8 cellular contexts compared by ENCODE assay signal in the genomic region with DNA sequence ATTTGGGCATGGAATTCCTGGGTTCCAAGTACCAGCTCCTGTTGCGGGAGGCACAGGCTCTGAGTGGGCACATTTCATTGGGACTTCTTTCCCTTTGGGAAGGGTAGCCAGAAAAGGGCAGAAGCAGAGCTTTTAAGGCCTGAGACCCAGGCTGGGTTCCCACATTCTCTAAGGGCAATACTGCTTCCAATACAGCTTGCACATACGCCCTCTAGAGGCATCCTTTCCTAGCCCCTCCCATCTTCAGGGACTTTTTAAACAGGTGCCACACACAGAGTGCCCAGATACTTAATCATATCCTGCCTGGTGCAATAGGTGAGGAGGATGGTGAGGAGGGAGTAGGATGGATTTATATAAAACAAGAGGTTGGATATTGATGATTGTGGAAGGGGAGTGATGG. TPM values are rescaled to one million over a fixed set of nuclear protein-coding genes. Genes with fewer than 3 reads are reported as not detected.
DNase-seq lines count a peak whose midpoint lies in the region; ATAC-seq and TF ChIP-seq lines count a peak whose summit lies in the region.

No MANE protein-coding gene starts in this region.

- H3K36me3 Mint-ChIP-seq in activated T-helper 2 cell treated with anti-CD3 and anti-CD28 coated beads, Interferon-gamma antibody, Interleukin-2, Interleukin-4, amounts not matched to agents 10 μg/mL and 5 μg/mL and 100 μg/mL, durations not matched to agents 14 hours and 24 hours and 36 hours (ENCODE audit: low read depth) = no peaks in the 10 kb centered on the region

- no peak overlapping the region for H3K4me3 Mint-ChIP-seq in activated T-helper 2 cell treated with anti-CD3 and anti-CD28 coated beads, Interferon-gamma antibody, Interleukin-2, Interleukin-4, amounts not matched to agents 10 μg/mL and 5 μg/mL and 100 μg/mL, durations not matched to agents 14 hours and 24 hours and 36 hours (ENCODE audit: low read depth)

- H3K4me1 Mint-ChIP-seq in activated T-helper 2 cell treated with anti-CD3 and anti-CD28 coated beads, Interferon-gamma antibody, Interleukin-2, Interleukin-4, amounts not matched to agents 10 μg/mL and 5 μg/mL and 100 μg/mL, durations not matched to agents 14 hours and 24 hours and 36 hours (ENCODE audit: low read depth) = no peaks in the 10 kb centered on the region

- H3K9me3 Mint-ChIP-seq in activated T-helper 2 cell treated with anti-CD3 and anti-CD28 coated beads, Interferon-gamma antibody, Interleukin-2, Interleukin-4, amounts not matched to agents 10 μg/mL and 5 μg/mL and 100 μg/mL, durations not matched to agents 14 hours and 24 hours and 36 hours = no peaks in the 10 kb centered on the region

- peak; percentile 51 for DNase-seq in stimulated activated CD4-positive, alpha-beta T cell treated with anti-CD3 and anti-CD28 coated beads, Interleukin-15, amount 100 ng/mL, for 24 hours
- no peak for DNase-seq in stimulated activated CD4-positive, alpha-beta T cell treated with anti-CD3 and anti-CD28 coated beads, Interleukin-2, amount 100 ng/mL, for 48 hours
- DNase-seq in NCI-H748 treated with DMSO at 0.1 percent for 48 hours (lab: John Stamatoyannopoulos, UW) = peak; percentile 10
- no peak for DNase-seq in epithelial cell of proximal tubule (ENCODE audit: low read depth)
- no peak for DNase-seq in activated T-helper 2 cell treated with anti-CD3 and anti-CD28 coated beads, Interferon-gamma antibody, Interleukin-2, Interleukin-4, amounts not matched to agents 10 μg/mL and 5 μg/mL and 100 μg/mL, durations not matched to agents 14 hours and 24 hours and 36 hours (ENCODE audit: low spot score)
- DNase-seq in NCI-H187 treated with DMSO at 0.1 percent for 48 hours (lab: John Stamatoyannopoulos, UW) = no peak

- H3K27me3 Mint-ChIP-seq in activated T-helper 2 cell treated with anti-CD3 and anti-CD28 coated beads, Interferon-gamma antibody, Interleukin-2, Interleukin-4, amounts not matched to agents 10 μg/mL and 5 μg/mL and 100 μg/mL, durations not matched to agents 14 hours and 24 hours and 36 hours (ENCODE audit: low read depth) = peaks cover 45% of the 10 kb centered on the region

- intact Hi-C loops in activated T-helper 2 cell treated with anti-CD3 and anti-CD28 coated beads, Interferon-gamma antibody, Interleukin-2, Interleukin-4, amounts not matched to agents 10 μg/mL and 5 μg/mL and 100 μg/mL, durations not matched to agents 14 hours and 24 hours and 36 hours (cut with micrococcal nuclease) = loop anchor here (5.0 kb wide), 2 partner anchors 81 to 324 kb away; no protein-coding TSS in a partner anchor

- peak; percentile 59 for ATAC-seq in HG02588 (IDR thresholded peaks at IDR 0.05; ENCODE audit: unreplicated experiment)
- no peak for ATAC-seq in GM21619 (IDR thresholded peaks at IDR 0.05; ENCODE audit: unreplicated experiment)

- H3K27ac Mint-ChIP-seq in activated T-helper 2 cell treated with anti-CD3 and anti-CD28 coated beads, Interferon-gamma antibody, Interleukin-2, Interleukin-4, amounts not matched to agents 10 μg/mL and 5 μg/mL and 100 μg/mL, durations not matched to agents 14 hours and 24 hours and 36 hours = no peak overlapping the region

- H3K4me3 ChIP-seq in epithelial cell of proximal tubule (ENCODE audit: low read depth, low read length) = no peak overlapping the region

- peak; percentile 50 for TF ChIP-seq CTCF in epithelial cell of proximal tubule (conservative IDR thresholded peaks at IDR 0.05; ENCODE audit: low read depth, low read length)

RNA-seq across cellular contexts. Expression of a gene that starts 5.7 kb away (rescaled TPM):
- not detected in 2 replicates for total RNA-seq in epithelial cell of proximal tubule
- total RNA-seq in activated T-helper 2 cell treated with anti-CD3 and anti-CD28 coated beads, Interferon-gamma antibody, Interleukin-2, Interleukin-4, amounts not matched to agents 10 μg/mL and 5 μg/mL and 100 μg/mL, durations not matched to agents 14 hours and 24 hours and 36 hours = 0.05 TPM in 1 of 2 replicates, not detected in the other

Comparison
In these comparisons a context has a peak if more than half of its experiments do, and no peak if none do; other contexts are left out.
1. DNase-seq: peak in stimulated activated CD4-positive, alpha-beta T cell treated with anti-CD3 and anti-CD28 coated beads, Interleukin-15, amount 100 ng/mL, for 24 hours (single experiment) and NCI-H748 treated with DMSO at 0.1 percent for 48 hours (single experiment); none in stimulated activated CD4-positive, alpha-beta T cell treated with anti-CD3 and anti-CD28 coated beads, Interleukin-2, amount 100 ng/mL, for 48 hours (0 of 2), epithelial cell of proximal tubule (single experiment), activated T-helper 2 cell treated with anti-CD3 and anti-CD28 coated beads, Interferon-gamma antibody, Interleukin-2, Interleukin-4, amounts not matched to agents 10 μg/mL and 5 μg/mL and 100 μg/mL, durations not matched to agents 14 hours and 24 hours and 36 hours (single experiment) and NCI-H187 treated with DMSO at 0.1 percent for 48 hours (single experiment).